In genomic region chr12:3199551-3200031, GRCh38 we compare ENCODE assay signal across 9 cellular contexts.
DNase-seq lines count a peak whose midpoint lies in the region; ATAC-seq lines count a peak whose summit lies in the region.
"Had no signal": no experiment of that assay in that cellular context is flagged by ENCODE, and none has a peak within 500 bp of the region (broad histone marks: within the 10 kb centered on the region; RNA-seq: fewer than 3 reads in every experiment).

No MANE protein-coding gene starts in this region.

- H3K4me3 ChIP-seq in HUES48 (ENCODE audit: low read depth, low read length) (peak overlapping the region; percentile 73), iPS-11a (ENCODE audit: low read depth, low read length) (peak overlapping the region; percentile 47)

- peaks cover 36% of the 10 kb centered on the region for H3K27me3 ChIP-seq in HUES48 (ENCODE audit: control insufficient read depth, insufficient read depth, low read length)

- H3K4me3 Mint-ChIP-seq in activated naive CD8-positive, alpha-beta T cell treated with anti-CD3 and anti-CD28 coated beads, Interleukin-2, amount 50 U/mL, for 24 hours = peak overlapping the region; percentile 63
- H3K4me3 Mint-ChIP-seq in stimulated activated memory B cell treated with anti-CD40 and anti-IgM and Interleukin-4, amounts not matched to agents 10 μg/mL and 1 μg/mL and 100 μg/mL, for 72 hours = peak overlapping the region; percentile 73

- H3K36me3 Mint-ChIP-seq in activated naive CD8-positive, alpha-beta T cell treated with anti-CD3 and anti-CD28 coated beads, Interleukin-2, amount 50 U/mL, for 24 hours (ENCODE audit: low read depth) = no peaks in the 10 kb centered on the region
- H3K36me3 Mint-ChIP-seq in stimulated activated memory B cell treated with anti-CD40 and anti-IgM and Interleukin-4, amounts not matched to agents 10 μg/mL and 1 μg/mL and 100 μg/mL, for 72 hours = peaks cover 4% of the 10 kb centered on the region
- H3K36me3 Mint-ChIP-seq: activated naive CD4-positive, alpha-beta T cell treated with anti-CD3 and anti-CD28 coated beads, Interleukin-2, amount 50 U/mL, for 72 hours had no signal

- no peaks in the 10 kb centered on the region for H3K9me3 ChIP-seq in HUES48 (ENCODE audit: control insufficient read depth, insufficient read depth, low read length)

- peaks cover 30% of the 10 kb centered on the region for H3K4me1 ChIP-seq in HUES48 (ENCODE audit: control insufficient read depth, insufficient read depth, low read length)

- H3K27me3 Mint-ChIP-seq in activated naive CD8-positive, alpha-beta T cell treated with anti-CD3 and anti-CD28 coated beads, Interleukin-2, amount 50 U/mL, for 24 hours = peaks cover 57% of the 10 kb centered on the region
- H3K27me3 Mint-ChIP-seq in stimulated activated memory B cell treated with anti-CD40 and anti-IgM and Interleukin-4, amounts not matched to agents 10 μg/mL and 1 μg/mL and 100 μg/mL, for 72 hours = peaks cover 77% of the 10 kb centered on the region

- H3K9ac ChIP-seq in HUES48 (ENCODE audit: low read depth, low read length) = no peak overlapping the region; the same call in 1 of the 2 replicates

- no peaks in the 10 kb centered on the region for H3K36me3 ChIP-seq in HUES48 (ENCODE audit: control insufficient read depth, insufficient read depth, low read length)

- H3K27ac Mint-ChIP-seq in activated naive CD8-positive, alpha-beta T cell treated with anti-CD3 and anti-CD28 coated beads, Interleukin-2, amount 50 U/mL, for 24 hours = no peak overlapping the region
- H3K27ac Mint-ChIP-seq in stimulated activated memory B cell treated with anti-CD40 and anti-IgM and Interleukin-4, amounts not matched to agents 10 μg/mL and 1 μg/mL and 100 μg/mL, for 72 hours = no peak overlapping the region
- H3K27ac Mint-ChIP-seq: activated naive CD4-positive, alpha-beta T cell treated with anti-CD3 and anti-CD28 coated beads, Interleukin-2, amount 50 U/mL, for 72 hours had no signal

- no peak overlapping the region for H3K27ac ChIP-seq in HUES48 (ENCODE audit: low read depth, low read length)

- H3K9me3 Mint-ChIP-seq in activated naive CD8-positive, alpha-beta T cell treated with anti-CD3 and anti-CD28 coated beads, Interleukin-2, amount 50 U/mL, for 24 hours = no peaks in the 10 kb centered on the region
- no peaks in the 10 kb centered on the region for H3K9me3 Mint-ChIP-seq in stimulated activated memory B cell treated with anti-CD40 and anti-IgM and Interleukin-4, amounts not matched to agents 10 μg/mL and 1 μg/mL and 100 μg/mL, for 72 hours
- H3K9me3 Mint-ChIP-seq: activated naive CD4-positive, alpha-beta T cell treated with anti-CD3 and anti-CD28 coated beads, Interleukin-2, amount 50 U/mL, for 72 hours had no signal

- peak; percentile 6 for ATAC-seq in activated naive CD8-positive, alpha-beta T cell treated with anti-CD3 and anti-CD28 coated beads, Interleukin-2, amount 50 U/mL, for 24 hours
- ATAC-seq in stimulated activated memory B cell treated with anti-CD40 and anti-IgM and Interleukin-4, amounts not matched to agents 10 μg/mL and 1 μg/mL and 100 μg/mL, for 72 hours = peak; percentile 11
- ATAC-seq in GM19463 (IDR thresholded peaks at IDR 0.05; ENCODE audit: unreplicated experiment) (no peak), HG03442 (IDR thresholded peaks at IDR 0.05; ENCODE audit: unreplicated experiment) (no peak)

- no peak for DNase-seq in activated naive CD8-positive, alpha-beta T cell treated with anti-CD3 and anti-CD28 coated beads, Interleukin-2, amount 50 U/mL, for 24 hours
- DNase-seq in G401 (ENCODE audit: low spot score) = no peak
- no peak for DNase-seq in activated gamma-delta T cell treated with Interleukin-2 at 50 U/mL for 16 hours

- in situ Hi-C loops in G401 (cut with HindIII; ENCODE audit: low sequenced_read_pairs) = no loop called here

- H3K4me1 Mint-ChIP-seq in activated naive CD8-positive, alpha-beta T cell treated with anti-CD3 and anti-CD28 coated beads, Interleukin-2, amount 50 U/mL, for 24 hours = peaks cover 9% of the 10 kb centered on the region
- peaks cover 36% of the 10 kb centered on the region for H3K4me1 Mint-ChIP-seq in stimulated activated memory B cell treated with anti-CD40 and anti-IgM and Interleukin-4, amounts not matched to agents 10 μg/mL and 1 μg/mL and 100 μg/mL, for 72 hours

Comparison
In these comparisons a context has a peak if more than half of its experiments do, and no peak if none do; other contexts are left out.
1. ATAC-seq: peak in activated naive CD8-positive, alpha-beta T cell treated with anti-CD3 and anti-CD28 coated beads, Interleukin-2, amount 50 U/mL, for 24 hours (single experiment) and stimulated activated memory B cell treated with anti-CD40 and anti-IgM and Interleukin-4, amounts not matched to agents 10 μg/mL and 1 μg/mL and 100 μg/mL, for 72 hours (single experiment); none in GM19463 (single experiment) and HG03442 (single experiment).